In genomic region chr6:167416676-167417430, GRCh38 we compare ENCODE assay signal across 28 cellular contexts.
"Had no signal": no experiment of that assay in that cellular context is flagged by ENCODE, and none has a peak within 500 bp of the region (broad histone marks: within the 10 kb centered on the region; RNA-seq: fewer than 3 reads in every experiment).

No MANE protein-coding gene starts in this region.

- H3K27ac Mint-ChIP-seq: activated CD4-positive, alpha-beta memory T cell treated with anti-CD3 and anti-CD28 coated beads, Interleukin-2, amount 10 ng/mL, durations not matched to agents 7 days and 5 days; activated CD4-positive, alpha-beta T cell treated with anti-CD3 and anti-CD28 coated beads, Interleukin-2, amount 10 ng/mL, durations not matched to agents 7 days and 5 days; activated T-cell treated with anti-CD3 and anti-CD28 coated beads, Interleukin-2, amount 50 U/mL, for 24 hours; nephron; progenitor cell of endocrine pancreas; stimulated activated memory B cell treated with anti-CD40 and anti-IgM and Interleukin-4, amounts not matched to agents 10 μg/mL and 1 μg/mL and 100 μg/mL, for 72 hours; stimulated activated naive CD8-positive, alpha-beta T cell treated with anti-CD3 and anti-CD28 coated beads, Interleukin-15, amount 100 ng/mL, for 72 hours; T-helper 17 cell; type B pancreatic cell had no signal

- DNase-seq: activated CD4-positive, alpha-beta memory T cell treated with anti-CD3 and anti-CD28 coated beads, Interleukin-2, amount 10 ng/mL, durations not matched to agents 7 days and 5 days; activated CD4-positive, alpha-beta T cell treated with anti-CD3 and anti-CD28 coated beads, Interleukin-2, amount 10 ng/mL, durations not matched to agents 7 days and 5 days; activated CD4-positive, CD25-positive, alpha-beta regulatory T cell treated with anti-CD3 and anti-CD28 coated beads, Interleukin-2, amount 50 U/mL, for 72 hours; activated CD8-positive, alpha-beta memory T cell treated with anti-CD3 and anti-CD28 coated beads, Interleukin-2, amount 50 U/mL, for 48 hours; activated gamma-delta T cell treated with Interleukin-2 at 50 U/mL for 16 hours; activated naive CD4-positive, alpha-beta T cell treated with anti-CD3 and anti-CD28 coated beads, Interleukin-2, amount 50 U/mL, for 16 hours; activated T-cell treated with anti-CD3 and anti-CD28 coated beads, Interleukin-2, amount 50 U/mL, for 24 hours; amniotic stem cell; central memory CD4-positive, alpha-beta T cell; dermis blood vessel endothelial cell; effector CD8-positive, alpha-beta T cell; left cardiac atrium; mammary epithelial cell; ovary; retina; sigmoid colon; small intestine; stimulated activated CD4-positive, alpha-beta T cell treated with anti-CD3 and anti-CD28 coated beads, Interleukin-4, amount 100 ng/mL, for 4 hours; stimulated activated CD8-positive, alpha-beta memory T cell treated with anti-CD3 and anti-CD28 coated beads, Interleukin-4, amount 100 ng/mL, for 48 hours; stimulated activated naive CD8-positive, alpha-beta T cell treated with anti-CD3 and anti-CD28 coated beads, Interleukin-15, amount 100 ng/mL, for 72 hours; substantia nigra; T-helper 17 cell; T1000; uterus had no signal

- H3K36me3 Mint-ChIP-seq: stimulated activated memory B cell treated with anti-CD40 and anti-IgM and Interleukin-4, amounts not matched to agents 10 μg/mL and 1 μg/mL and 100 μg/mL, for 72 hours; type B pancreatic cell had no signal

- H3K4me1 Mint-ChIP-seq: activated CD4-positive, alpha-beta memory T cell treated with anti-CD3 and anti-CD28 coated beads, Interleukin-2, amount 10 ng/mL, durations not matched to agents 7 days and 5 days; activated CD4-positive, alpha-beta T cell treated with anti-CD3 and anti-CD28 coated beads, Interleukin-2, amount 10 ng/mL, durations not matched to agents 7 days and 5 days; nephron; stimulated activated memory B cell treated with anti-CD40 and anti-IgM and Interleukin-4, amounts not matched to agents 10 μg/mL and 1 μg/mL and 100 μg/mL, for 72 hours; stimulated activated naive CD8-positive, alpha-beta T cell treated with anti-CD3 and anti-CD28 coated beads, Interleukin-15, amount 100 ng/mL, for 72 hours; T-helper 17 cell had no signal

- H3K9me3 Mint-ChIP-seq: activated CD4-positive, alpha-beta memory T cell treated with anti-CD3 and anti-CD28 coated beads, Interleukin-2, amount 10 ng/mL, durations not matched to agents 7 days and 5 days; activated CD4-positive, alpha-beta T cell treated with anti-CD3 and anti-CD28 coated beads, Interleukin-2, amount 10 ng/mL, durations not matched to agents 7 days and 5 days; activated T-cell treated with anti-CD3 and anti-CD28 coated beads, Interleukin-2, amount 50 U/mL, for 24 hours; nephron; stimulated activated memory B cell treated with anti-CD40 and anti-IgM and Interleukin-4, amounts not matched to agents 10 μg/mL and 1 μg/mL and 100 μg/mL, for 72 hours; stimulated activated naive CD8-positive, alpha-beta T cell treated with anti-CD3 and anti-CD28 coated beads, Interleukin-15, amount 100 ng/mL, for 72 hours; type B pancreatic cell had no signal

- H3K27me3 Mint-ChIP-seq: progenitor cell of endocrine pancreas had no signal

- H3K4me3 Mint-ChIP-seq: activated CD4-positive, alpha-beta memory T cell treated with anti-CD3 and anti-CD28 coated beads, Interleukin-2, amount 10 ng/mL, durations not matched to agents 7 days and 5 days; activated CD4-positive, alpha-beta T cell treated with anti-CD3 and anti-CD28 coated beads, Interleukin-2, amount 10 ng/mL, durations not matched to agents 7 days and 5 days; activated T-cell treated with anti-CD3 and anti-CD28 coated beads, Interleukin-2, amount 50 U/mL, for 24 hours; nephron; stimulated activated memory B cell treated with anti-CD40 and anti-IgM and Interleukin-4, amounts not matched to agents 10 μg/mL and 1 μg/mL and 100 μg/mL, for 72 hours; stimulated activated naive CD8-positive, alpha-beta T cell treated with anti-CD3 and anti-CD28 coated beads, Interleukin-15, amount 100 ng/mL, for 72 hours; T-helper 17 cell; type B pancreatic cell had no signal

- ATAC-seq: left cardiac atrium; stimulated activated memory B cell treated with anti-CD40 and anti-IgM and Interleukin-4, amounts not matched to agents 10 μg/mL and 1 μg/mL and 100 μg/mL, for 72 hours; stimulated activated naive CD8-positive, alpha-beta T cell treated with anti-CD3 and anti-CD28 coated beads, Interleukin-15, amount 100 ng/mL, for 72 hours; T-helper 17 cell had no signal
